8 cellular contexts compared by ENCODE assay signal in the genomic region with DNA sequence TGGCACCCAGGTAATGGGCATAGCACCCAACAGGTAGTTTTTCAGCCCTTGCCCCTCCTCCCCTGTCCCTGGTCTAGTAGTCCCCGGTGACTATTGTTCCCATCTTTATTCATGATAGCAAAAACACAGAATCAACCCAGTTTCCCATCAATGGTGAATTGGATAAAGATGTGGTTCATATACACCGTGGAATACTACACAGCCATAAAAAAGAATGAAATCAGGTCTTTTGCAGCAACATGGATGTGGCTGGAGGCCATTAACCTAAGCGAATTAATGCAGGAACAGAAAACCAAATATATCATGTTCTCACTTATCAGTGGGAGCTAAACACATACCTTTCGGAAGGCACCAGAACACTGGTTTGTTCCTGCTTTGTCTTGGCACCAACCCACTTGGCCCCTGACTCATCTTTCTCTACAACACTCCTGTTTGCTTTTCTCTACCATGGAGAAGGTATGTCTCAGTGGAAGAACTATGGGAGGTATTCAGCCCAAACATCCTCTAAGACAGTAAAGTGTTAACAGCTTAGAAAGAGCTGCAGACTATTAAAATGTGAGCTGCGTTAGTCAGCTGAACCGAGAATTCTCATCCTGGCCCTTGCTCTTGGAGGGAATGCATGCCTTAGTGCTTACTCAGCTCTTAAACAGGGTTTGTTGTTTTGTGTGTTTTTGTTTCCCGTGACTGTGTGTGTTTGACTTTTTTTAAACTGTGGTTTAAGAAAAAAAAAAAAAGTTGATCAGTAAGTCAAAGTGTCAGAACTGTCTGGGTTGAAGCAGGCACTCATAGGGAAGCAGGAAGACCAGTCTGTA.
DNase-seq lines count a peak whose midpoint lies in the region; ATAC-seq and TF ChIP-seq lines count a peak whose summit lies in the region.

No MANE protein-coding gene starts in this region.

- H3K27me3 Mint-ChIP-seq in activated CD4-positive, alpha-beta memory T cell treated with anti-CD3 and anti-CD28 coated beads, Interleukin-2, amount 10 ng/mL, durations not matched to agents 7 days and 5 days = no peaks in the 10 kb centered on the region

- H3K36me3 ChIP-seq in ACC112 (ENCODE audit: insufficient read depth, low read length) = no peaks in the 10 kb centered on the region
- H3K36me3 ChIP-seq in HEK293 (ENCODE audit: control insufficient read depth in 2 of 2, insufficient read depth in 1 of 2, low read length in 2 of 2) = no peaks in the 10 kb centered on the region

- H3K27ac Mint-ChIP-seq in activated CD4-positive, alpha-beta memory T cell treated with anti-CD3 and anti-CD28 coated beads, Interleukin-2, amount 10 ng/mL, durations not matched to agents 7 days and 5 days = peak overlapping the region; percentile 87

- H3K4me1 ChIP-seq in ACC112 (ENCODE audit: control insufficient read depth, insufficient read depth, low read length, unreplicated experiment) = peaks cover 25% of the 10 kb centered on the region
- H3K4me1 ChIP-seq in HEK293 (ENCODE audit: control insufficient read depth, insufficient read depth, low read length) = no peaks in the 10 kb centered on the region

- H3K9me3 ChIP-seq in HEK293 (ENCODE audit: control insufficient read depth, insufficient read depth, low read depth, low read length) = no peaks in the 10 kb centered on the region

- CTCF ChIA-PET in HEK293 (lab: Yijun Ruan, JAX) = interaction anchor here (0.6 to 0.9 kb wide), 7 partner anchors 9 to 160 kb away, joined by 3 to 5 read pairs (median 3); no protein-coding TSS in a partner anchor
- CTCF ChIA-PET in activated CD4-positive, alpha-beta memory T cell treated with anti-CD3 and anti-CD28 coated beads, Interleukin-2, amount 10 ng/mL, durations not matched to agents 7 days and 5 days (lab: Charles Lee) = interaction anchor here (1.0 to 2.1 kb wide), 7 partner anchors 29 to 314 kb away, joined by 3 to 9 read pairs (median 5); no protein-coding TSS in a partner anchor

- peaks cover 40% of the 10 kb centered on the region for H3K4me1 Mint-ChIP-seq in activated CD4-positive, alpha-beta memory T cell treated with anti-CD3 and anti-CD28 coated beads, Interleukin-2, amount 10 ng/mL, durations not matched to agents 7 days and 5 days

- ATAC-seq in GM18519 (IDR thresholded peaks at IDR 0.05; ENCODE audit: low FRiP score, unreplicated experiment) = no peak

- no peaks in the 10 kb centered on the region for H3K36me3 Mint-ChIP-seq in activated CD4-positive, alpha-beta memory T cell treated with anti-CD3 and anti-CD28 coated beads, Interleukin-2, amount 10 ng/mL, durations not matched to agents 7 days and 5 days (ENCODE audit: low read depth)

- DNase-seq in activated CD4-positive, alpha-beta memory T cell treated with anti-CD3 and anti-CD28 coated beads, Interleukin-2, amount 10 ng/mL, durations not matched to agents 7 days and 5 days = no peak
- DNase-seq in foreskin fibroblast (peak; percentile 96 to 97), non-pigmented ciliary epithelial cell (ENCODE audit: low read depth) (peak; percentile 98), NCI-H446 treated with DMSO at 0.1 percent for 48 hours (lab: John Stamatoyannopoulos, UW) (no peak), NCI-H1105 treated with DMSO at 0.1 percent for 48 hours (lab: John Stamatoyannopoulos, UW) (no peak)

- H3K79me2 ChIP-seq in ACC112 (ENCODE audit: control insufficient read depth, insufficient read depth, low read length, unreplicated experiment) = no peaks in the 10 kb centered on the region

- peak overlapping the region; percentile 54; the same call in 1 of the 2 replicates for H3K4me3 ChIP-seq in ACC112 (ENCODE audit: low read depth, low read length)
- H3K4me3 ChIP-seq in HEK293 (ENCODE audit: low read depth, low read length) = no peak overlapping the region
- no peak overlapping the region for H3K4me3 ChIP-seq in foreskin fibroblast (ENCODE audit: low read depth in 1 of 2, low read length in 2 of 2)

- TF ChIP-seq CTCF in HEK293 (tag by site-specific recombination; IDR thresholded peaks at IDR 0.05) (no peak), foreskin fibroblast (IDR thresholded peaks at IDR 0.05; ENCODE audit: low read depth, low read length) (no peak)

- peak overlapping the region; percentile 83 for H3K27ac ChIP-seq in ACC112 (ENCODE audit: low read depth, low read length)
- no peak overlapping the region for H3K27ac ChIP-seq in HEK293 (ENCODE audit: extremely low read depth, low read depth, low read length)

- POLR2A ChIA-PET in HEK293 (lab: Yijun Ruan, JAX) = interaction anchor here (0.6 to 1.8 kb wide), 11 partner anchors 17 to 387 kb away, joined by 3 to 8 read pairs (median 4); no protein-coding TSS in a partner anchor
- POLR2A ChIA-PET in activated CD4-positive, alpha-beta memory T cell treated with anti-CD3 and anti-CD28 coated beads, Interleukin-2, amount 10 ng/mL, durations not matched to agents 7 days and 5 days (lab: Charles Lee) = interaction anchor here (0.7 to 3.8 kb wide), 16 partner anchors 13 to 532 kb away, joined by 3 to 38 read pairs (median 6); partner anchors contain the start of gene IRF2BP2

- H3K27me3 ChIP-seq in ACC112 (ENCODE audit: insufficient read depth, low read length) = no peaks in the 10 kb centered on the region

- H2AFZ ChIP-seq in ACC112 (ENCODE audit: low read length, unreplicated experiment) = no peak overlapping the region

- peaks cover 9% of the 10 kb centered on the region for H3K9me3 Mint-ChIP-seq in activated CD4-positive, alpha-beta memory T cell treated with anti-CD3 and anti-CD28 coated beads, Interleukin-2, amount 10 ng/mL, durations not matched to agents 7 days and 5 days

- H3K4me3 Mint-ChIP-seq in activated CD4-positive, alpha-beta memory T cell treated with anti-CD3 and anti-CD28 coated beads, Interleukin-2, amount 10 ng/mL, durations not matched to agents 7 days and 5 days = peak overlapping the region; percentile 53

TF ChIP-seq in HEK293, 187 proteins besides CTCF, POLR2A, EP300 and RAD21 (continues in another document):
- TF ChIP-seq ZNF707 (tag by site-specific recombination; IDR thresholded peaks at IDR 0.05) = no peak
- TF ChIP-seq ZNF2 (tag by site-specific recombination; IDR thresholded peaks at IDR 0.05) = no peak
- no peak for TF ChIP-seq ZNF701 (tag by site-specific recombination; IDR thresholded peaks at IDR 0.05)
- TF ChIP-seq ZNF600 (tag by site-specific recombination; IDR thresholded peaks at IDR 0.05) = no peak
- TF ChIP-seq MYNN (tag by site-specific recombination; IDR thresholded peaks at IDR 0.05; ENCODE audit: borderline replicate concordance) = no peak
- TF ChIP-seq SP2 (tag by site-specific recombination; IDR thresholded peaks at IDR 0.05) = no peak
- 0 out of 2 replicates have a peak, but pooled peaks have one; percentile 24 for TF ChIP-seq ZFP69B (tag by site-specific recombination; IDR thresholded peaks at IDR 0.05)
- no peak for TF ChIP-seq ZSCAN23 (tag by site-specific recombination; IDR thresholded peaks at IDR 0.05)
- TF ChIP-seq, protein P1, sequence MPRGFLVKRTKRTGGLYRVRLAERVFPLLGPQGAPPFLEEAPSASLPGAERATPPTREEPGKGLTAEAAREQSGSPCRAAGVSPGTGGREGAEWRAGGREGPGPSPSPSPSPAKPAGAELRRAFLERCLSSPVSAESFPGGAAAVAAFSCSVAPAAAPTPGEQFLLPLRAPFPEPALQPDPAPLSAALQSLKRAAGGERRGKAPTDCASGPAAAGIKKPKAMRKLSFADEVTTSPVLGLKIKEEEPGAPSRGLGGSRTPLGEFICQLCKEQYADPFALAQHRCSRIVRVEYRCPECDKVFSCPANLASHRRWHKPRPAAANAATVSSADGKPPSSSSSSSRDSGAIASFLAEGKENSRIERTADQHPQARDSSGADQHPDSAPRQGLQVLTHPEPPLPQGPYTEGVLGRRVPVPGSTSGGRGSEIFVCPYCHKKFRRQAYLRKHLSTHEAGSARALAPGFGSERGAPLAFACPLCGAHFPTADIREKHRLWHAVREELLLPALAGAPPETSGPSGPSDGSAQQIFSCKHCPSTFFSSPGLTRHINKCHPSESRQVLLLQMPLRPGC (tag by site-specific recombination; IDR thresholded peaks at IDR 0.05) = no peak
- TF ChIP-seq ZNF157 (tag by site-specific recombination; IDR thresholded peaks at IDR 0.05) = no peak
- no peak for TF ChIP-seq ZNF16 (tag by site-specific recombination; IDR thresholded peaks at IDR 0.05; ENCODE audit: low read depth)
- no peak for TF ChIP-seq ZNF133 (tag by site-specific recombination; IDR thresholded peaks at IDR 0.05)
- TF ChIP-seq, protein P2, sequence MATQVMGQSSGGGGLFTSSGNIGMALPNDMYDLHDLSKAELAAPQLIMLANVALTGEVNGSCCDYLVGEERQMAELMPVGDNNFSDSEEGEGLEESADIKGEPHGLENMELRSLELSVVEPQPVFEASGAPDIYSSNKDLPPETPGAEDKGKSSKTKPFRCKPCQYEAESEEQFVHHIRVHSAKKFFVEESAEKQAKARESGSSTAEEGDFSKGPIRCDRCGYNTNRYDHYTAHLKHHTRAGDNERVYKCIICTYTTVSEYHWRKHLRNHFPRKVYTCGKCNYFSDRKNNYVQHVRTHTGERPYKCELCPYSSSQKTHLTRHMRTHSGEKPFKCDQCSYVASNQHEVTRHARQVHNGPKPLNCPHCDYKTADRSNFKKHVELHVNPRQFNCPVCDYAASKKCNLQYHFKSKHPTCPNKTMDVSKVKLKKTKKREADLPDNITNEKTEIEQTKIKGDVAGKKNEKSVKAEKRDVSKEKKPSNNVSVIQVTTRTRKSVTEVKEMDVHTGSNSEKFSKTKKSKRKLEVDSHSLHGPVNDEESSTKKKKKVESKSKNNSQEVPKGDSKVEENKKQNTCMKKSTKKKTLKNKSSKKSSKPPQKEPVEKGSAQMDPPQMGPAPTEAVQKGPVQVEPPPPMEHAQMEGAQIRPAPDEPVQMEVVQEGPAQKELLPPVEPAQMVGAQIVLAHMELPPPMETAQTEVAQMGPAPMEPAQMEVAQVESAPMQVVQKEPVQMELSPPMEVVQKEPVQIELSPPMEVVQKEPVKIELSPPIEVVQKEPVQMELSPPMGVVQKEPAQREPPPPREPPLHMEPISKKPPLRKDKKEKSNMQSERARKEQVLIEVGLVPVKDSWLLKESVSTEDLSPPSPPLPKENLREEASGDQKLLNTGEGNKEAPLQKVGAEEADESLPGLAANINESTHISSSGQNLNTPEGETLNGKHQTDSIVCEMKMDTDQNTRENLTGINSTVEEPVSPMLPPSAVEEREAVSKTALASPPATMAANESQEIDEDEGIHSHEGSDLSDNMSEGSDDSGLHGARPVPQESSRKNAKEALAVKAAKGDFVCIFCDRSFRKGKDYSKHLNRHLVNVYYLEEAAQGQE (tag by site-specific recombination; IDR thresholded peaks at IDR 0.05) = no peak
- TF ChIP-seq ZBTB21 (tag by site-specific recombination; IDR thresholded peaks at IDR 0.05) = no peak

Comparison
In these comparisons a context has a peak if more than half of its experiments do, and no peak if none do; other contexts are left out.
1. DNase-seq: peak in foreskin fibroblast (2 of 2) and non-pigmented ciliary epithelial cell (single experiment); none in activated CD4-positive, alpha-beta memory T cell treated with anti-CD3 and anti-CD28 coated beads, Interleukin-2, amount 10 ng/mL, durations not matched to agents 7 days and 5 days (single experiment), NCI-H446 treated with DMSO at 0.1 percent for 48 hours (single experiment) and NCI-H1105 treated with DMSO at 0.1 percent for 48 hours (single experiment).